ENCODE assay signal across 1 cellular context in the genomic region with DNA sequence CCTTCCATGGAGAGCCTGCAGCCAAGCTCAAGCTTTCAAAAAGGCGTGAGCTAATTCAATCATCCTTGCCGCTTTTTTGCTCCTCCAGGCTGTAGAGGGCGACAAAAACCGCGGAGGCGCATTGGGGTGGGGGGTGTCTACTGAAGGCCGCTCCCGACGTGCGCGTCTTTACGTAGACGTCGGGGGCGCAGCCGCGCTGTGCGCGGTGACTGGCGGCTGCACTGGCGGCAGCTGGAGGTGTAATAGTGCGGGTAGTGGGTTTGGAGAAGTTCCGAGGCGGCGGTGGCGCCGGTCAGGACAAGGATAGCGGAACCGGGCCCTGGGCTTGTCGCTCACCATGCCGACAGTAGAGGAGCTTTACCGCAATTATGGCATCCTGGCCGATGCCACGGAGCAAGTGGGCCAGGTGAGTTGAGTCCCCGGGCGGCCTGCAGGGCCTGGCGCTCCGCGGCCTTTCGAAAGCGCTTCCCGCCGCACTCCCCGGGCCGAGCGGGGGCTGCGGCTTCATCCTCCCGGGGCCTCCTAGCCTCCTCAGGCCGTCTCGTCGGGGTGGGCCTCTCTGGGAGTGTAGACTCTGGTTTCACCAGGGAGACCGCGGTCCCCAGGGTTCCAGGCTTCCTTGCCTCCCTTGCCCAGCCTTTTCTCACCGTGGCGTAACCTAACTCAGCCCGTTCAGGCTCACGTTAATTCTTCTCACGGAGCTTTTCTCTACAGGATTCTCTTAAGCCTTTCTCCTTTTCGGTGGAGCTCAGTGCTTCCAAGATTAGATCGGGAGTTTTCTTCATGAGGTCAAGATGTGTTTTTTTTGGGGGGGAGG.
TF ChIP-seq lines count a peak whose summit lies in the region.

A gene (plus strand): TSS at position 206 of the 817 bp plus-strand sequence. CDS start 132 bp downstream, at position 338.

TF ChIP-seq in HepG2, 621 proteins besides CTCF, POLR2A, EP300 and RAD21 (continued from another document and continues in another):
- TF ChIP-seq, protein P1, sequence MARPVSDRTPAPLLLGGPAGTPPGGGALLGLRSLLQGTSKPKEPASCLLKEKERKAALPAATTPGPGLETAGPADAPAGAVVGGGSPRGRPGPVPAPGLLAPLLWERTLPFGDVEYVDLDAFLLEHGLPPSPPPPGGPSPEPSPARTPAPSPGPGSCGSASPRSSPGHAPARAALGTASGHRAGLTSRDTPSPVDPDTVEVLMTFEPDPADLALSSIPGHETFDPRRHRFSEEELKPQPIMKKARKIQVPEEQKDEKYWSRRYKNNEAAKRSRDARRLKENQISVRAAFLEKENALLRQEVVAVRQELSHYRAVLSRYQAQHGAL (CRISPR knock-in tag; IDR thresholded peaks at IDR 0.05; ENCODE audit: not compliant biosample characterization): no peak
- TF ChIP-seq, protein P2, sequence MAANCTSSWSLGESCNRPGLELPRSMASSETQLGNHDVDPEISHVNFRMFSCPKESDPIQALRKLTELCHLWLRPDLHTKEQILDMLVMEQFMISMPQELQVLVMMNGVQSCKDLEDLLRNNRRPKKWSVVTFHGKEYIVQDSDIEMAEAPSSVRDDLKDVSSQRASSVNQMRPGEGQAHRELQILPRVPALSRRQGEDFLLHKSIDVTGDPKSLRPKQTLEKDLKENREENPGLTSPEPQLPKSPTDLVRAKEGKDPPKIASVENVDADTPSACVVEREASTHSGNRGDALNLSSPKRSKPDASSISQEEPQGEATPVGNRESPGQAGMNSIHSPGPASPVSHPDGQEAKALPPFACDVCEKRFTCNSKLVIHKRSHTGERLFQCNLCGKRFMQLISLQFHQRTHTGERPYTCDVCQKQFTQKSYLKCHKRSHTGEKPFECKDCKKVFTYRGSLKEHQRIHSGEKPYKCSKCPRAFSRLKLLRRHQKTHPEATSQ (CRISPR knock-in tag; IDR thresholded peaks at IDR 0.05; ENCODE audit: borderline replicate concordance): peak; percentile 78; the same call in 1 of the 2 replicates
- peak; percentile 43; the same call in 1 of the 2 replicates for TF ChIP-seq HOXA5 (CRISPR knock-in tag; IDR thresholded peaks at IDR 0.05)
- TF ChIP-seq KDM5A (IDR thresholded peaks at IDR 0.05; ENCODE audit: borderline replicate concordance, low read length): peak; percentile 86
- TF ChIP-seq ZNF772 (CRISPR knock-in tag; IDR thresholded peaks at IDR 0.05): peak; percentile 71; the same call in 1 of the 2 replicates
- TF ChIP-seq, protein P3, sequence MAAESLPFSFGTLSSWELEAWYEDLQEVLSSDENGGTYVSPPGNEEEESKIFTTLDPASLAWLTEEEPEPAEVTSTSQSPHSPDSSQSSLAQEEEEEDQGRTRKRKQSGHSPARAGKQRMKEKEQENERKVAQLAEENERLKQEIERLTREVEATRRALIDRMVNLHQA (CRISPR knock-in tag; IDR thresholded peaks at IDR 0.05): no peak
- TF ChIP-seq TARDBP (CRISPR knock-in tag; IDR thresholded peaks at IDR 0.05): peak; percentile 92
- no peak for TF ChIP-seq ZNF101 (CRISPR knock-in tag; IDR thresholded peaks at IDR 0.05; ENCODE audit: borderline replicate concordance, low read depth)
- peak; percentile 59; the same call in 1 of the 2 replicates for TF ChIP-seq RXRB (CRISPR knock-in tag; IDR thresholded peaks at IDR 0.05; ENCODE audit: borderline replicate concordance)
- TF ChIP-seq ZNF569 (CRISPR knock-in tag; IDR thresholded peaks at IDR 0.05; ENCODE audit: borderline replicate concordance): no peak
- 0 out of 2 replicates have a peak, but pooled peaks have one; percentile 25 for TF ChIP-seq ARHGAP35 (CRISPR knock-in tag; IDR thresholded peaks at IDR 0.05; ENCODE audit: borderline replicate concordance)
- TF ChIP-seq ZNF367 (CRISPR knock-in tag; IDR thresholded peaks at IDR 0.05; ENCODE audit: borderline replicate concordance): no peak
- no peak for TF ChIP-seq ZNF670 (CRISPR knock-in tag; IDR thresholded peaks at IDR 0.05; ENCODE audit: borderline replicate concordance)
- TF ChIP-seq ZNF138 (CRISPR knock-in tag; IDR thresholded peaks at IDR 0.05; ENCODE audit: low read depth): no peak
- TF ChIP-seq, protein P4, sequence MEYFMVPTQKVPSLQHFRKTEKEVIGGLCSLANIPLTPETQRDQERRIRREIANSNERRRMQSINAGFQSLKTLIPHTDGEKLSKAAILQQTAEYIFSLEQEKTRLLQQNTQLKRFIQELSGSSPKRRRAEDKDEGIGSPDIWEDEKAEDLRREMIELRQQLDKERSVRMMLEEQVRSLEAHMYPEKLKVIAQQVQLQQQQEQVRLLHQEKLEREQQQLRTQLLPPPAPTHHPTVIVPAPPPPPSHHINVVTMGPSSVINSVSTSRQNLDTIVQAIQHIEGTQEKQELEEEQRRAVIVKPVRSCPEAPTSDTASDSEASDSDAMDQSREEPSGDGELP (IDR thresholded peaks at IDR 0.05; ENCODE audit: borderline replicate concordance, low read depth): peak; percentile 57; the same call in 1 of the 2 replicates
- no peak for TF ChIP-seq PRMT3 (CRISPR knock-in tag; IDR thresholded peaks at IDR 0.05; ENCODE audit: borderline replicate concordance, low read depth)
- TF ChIP-seq, protein P5, sequence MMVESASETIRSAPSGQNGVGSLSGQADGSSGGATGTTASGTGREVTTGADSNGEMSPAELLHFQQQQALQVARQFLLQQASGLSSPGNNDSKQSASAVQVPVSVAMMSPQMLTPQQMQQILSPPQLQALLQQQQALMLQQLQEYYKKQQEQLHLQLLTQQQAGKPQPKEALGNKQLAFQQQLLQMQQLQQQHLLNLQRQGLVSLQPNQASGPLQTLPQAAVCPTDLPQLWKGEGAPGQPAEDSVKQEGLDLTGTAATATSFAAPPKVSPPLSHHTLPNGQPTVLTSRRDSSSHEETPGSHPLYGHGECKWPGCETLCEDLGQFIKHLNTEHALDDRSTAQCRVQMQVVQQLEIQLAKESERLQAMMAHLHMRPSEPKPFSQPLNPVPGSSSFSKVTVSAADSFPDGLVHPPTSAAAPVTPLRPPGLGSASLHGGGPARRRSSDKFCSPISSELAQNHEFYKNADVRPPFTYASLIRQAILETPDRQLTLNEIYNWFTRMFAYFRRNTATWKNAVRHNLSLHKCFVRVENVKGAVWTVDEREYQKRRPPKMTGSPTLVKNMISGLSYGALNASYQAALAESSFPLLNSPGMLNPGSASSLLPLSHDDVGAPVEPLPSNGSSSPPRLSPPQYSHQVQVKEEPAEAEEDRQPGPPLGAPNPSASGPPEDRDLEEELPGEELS (CRISPR knock-in tag; IDR thresholded peaks at IDR 0.05): peak; percentile 63
- TF ChIP-seq, protein P6, sequence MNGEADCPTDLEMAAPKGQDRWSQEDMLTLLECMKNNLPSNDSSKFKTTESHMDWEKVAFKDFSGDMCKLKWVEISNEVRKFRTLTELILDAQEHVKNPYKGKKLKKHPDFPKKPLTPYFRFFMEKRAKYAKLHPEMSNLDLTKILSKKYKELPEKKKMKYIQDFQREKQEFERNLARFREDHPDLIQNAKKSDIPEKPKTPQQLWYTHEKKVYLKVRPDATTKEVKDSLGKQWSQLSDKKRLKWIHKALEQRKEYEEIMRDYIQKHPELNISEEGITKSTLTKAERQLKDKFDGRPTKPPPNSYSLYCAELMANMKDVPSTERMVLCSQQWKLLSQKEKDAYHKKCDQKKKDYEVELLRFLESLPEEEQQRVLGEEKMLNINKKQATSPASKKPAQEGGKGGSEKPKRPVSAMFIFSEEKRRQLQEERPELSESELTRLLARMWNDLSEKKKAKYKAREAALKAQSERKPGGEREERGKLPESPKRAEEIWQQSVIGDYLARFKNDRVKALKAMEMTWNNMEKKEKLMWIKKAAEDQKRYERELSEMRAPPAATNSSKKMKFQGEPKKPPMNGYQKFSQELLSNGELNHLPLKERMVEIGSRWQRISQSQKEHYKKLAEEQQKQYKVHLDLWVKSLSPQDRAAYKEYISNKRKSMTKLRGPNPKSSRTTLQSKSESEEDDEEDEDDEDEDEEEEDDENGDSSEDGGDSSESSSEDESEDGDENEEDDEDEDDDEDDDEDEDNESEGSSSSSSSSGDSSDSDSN (CRISPR knock-in tag; IDR thresholded peaks at IDR 0.05): peak; percentile 99
- no peak for TF ChIP-seq TOE1 (CRISPR knock-in tag; IDR thresholded peaks at IDR 0.05)
- TF ChIP-seq ELF3 (CRISPR knock-in tag; IDR thresholded peaks at IDR 0.05): no peak; the same call in 1 of the 2 replicates
- peak in 1 of 2 experiments; percentile 86; a peak in 2 of 4 replicates for TF ChIP-seq KLF16 (CRISPR knock-in tag; IDR thresholded peaks at IDR 0.05)
- no peak for TF ChIP-seq PHF21A (CRISPR knock-in tag; IDR thresholded peaks at IDR 0.05)
- TF ChIP-seq DPF2 (CRISPR knock-in tag; IDR thresholded peaks at IDR 0.05; ENCODE audit: borderline replicate concordance, low read depth): no peak; the same call in 1 of the 2 replicates
- 0 out of 2 replicates have a peak, but pooled peaks have one; percentile 61 for TF ChIP-seq ISX (CRISPR knock-in tag; conservative IDR thresholded peaks at IDR 0.05)
- TF ChIP-seq HNRNPL (IDR thresholded peaks at IDR 0.05; ENCODE audit: low read depth, low read length): 0 out of 2 replicates have a peak, but pooled peaks have one; percentile 35
- no peak for TF ChIP-seq RFX5 (IDR thresholded peaks at IDR 0.05; ENCODE audit: low read depth, low read length)
- TF ChIP-seq, protein P7, sequence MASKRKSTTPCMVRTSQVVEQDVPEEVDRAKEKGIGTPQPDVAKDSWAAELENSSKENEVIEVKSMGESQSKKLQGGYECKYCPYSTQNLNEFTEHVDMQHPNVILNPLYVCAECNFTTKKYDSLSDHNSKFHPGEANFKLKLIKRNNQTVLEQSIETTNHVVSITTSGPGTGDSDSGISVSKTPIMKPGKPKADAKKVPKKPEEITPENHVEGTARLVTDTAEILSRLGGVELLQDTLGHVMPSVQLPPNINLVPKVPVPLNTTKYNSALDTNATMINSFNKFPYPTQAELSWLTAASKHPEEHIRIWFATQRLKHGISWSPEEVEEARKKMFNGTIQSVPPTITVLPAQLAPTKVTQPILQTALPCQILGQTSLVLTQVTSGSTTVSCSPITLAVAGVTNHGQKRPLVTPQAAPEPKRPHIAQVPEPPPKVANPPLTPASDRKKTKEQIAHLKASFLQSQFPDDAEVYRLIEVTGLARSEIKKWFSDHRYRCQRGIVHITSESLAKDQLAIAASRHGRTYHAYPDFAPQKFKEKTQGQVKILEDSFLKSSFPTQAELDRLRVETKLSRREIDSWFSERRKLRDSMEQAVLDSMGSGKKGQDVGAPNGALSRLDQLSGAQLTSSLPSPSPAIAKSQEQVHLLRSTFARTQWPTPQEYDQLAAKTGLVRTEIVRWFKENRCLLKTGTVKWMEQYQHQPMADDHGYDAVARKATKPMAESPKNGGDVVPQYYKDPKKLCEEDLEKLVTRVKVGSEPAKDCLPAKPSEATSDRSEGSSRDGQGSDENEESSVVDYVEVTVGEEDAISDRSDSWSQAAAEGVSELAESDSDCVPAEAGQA (IDR thresholded peaks at IDR 0.05; ENCODE audit: low read depth): 0 out of 2 replicates have a peak, but pooled peaks have one; percentile 69
- TF ChIP-seq, protein P7 (CRISPR knock-in tag; IDR thresholded peaks at IDR 0.05; ENCODE audit: borderline replicate concordance): peak; percentile 70; the same call in 1 of the 2 replicates
- TF ChIP-seq, protein P8, sequence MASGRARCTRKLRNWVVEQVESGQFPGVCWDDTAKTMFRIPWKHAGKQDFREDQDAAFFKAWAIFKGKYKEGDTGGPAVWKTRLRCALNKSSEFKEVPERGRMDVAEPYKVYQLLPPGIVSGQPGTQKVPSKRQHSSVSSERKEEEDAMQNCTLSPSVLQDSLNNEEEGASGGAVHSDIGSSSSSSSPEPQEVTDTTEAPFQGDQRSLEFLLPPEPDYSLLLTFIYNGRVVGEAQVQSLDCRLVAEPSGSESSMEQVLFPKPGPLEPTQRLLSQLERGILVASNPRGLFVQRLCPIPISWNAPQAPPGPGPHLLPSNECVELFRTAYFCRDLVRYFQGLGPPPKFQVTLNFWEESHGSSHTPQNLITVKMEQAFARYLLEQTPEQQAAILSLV (CRISPR knock-in tag; IDR thresholded peaks at IDR 0.05; ENCODE audit: borderline replicate concordance): 0 out of 2 replicates have a peak, but pooled peaks have one; percentile 62
